Comparison of ENCODE assay signal across 21 cellular contexts in genomic region chr21:16969636-16970035, GRCh38.
"Had no signal": no experiment of that assay in that cellular context is flagged by ENCODE, and none has a peak within 500 bp of the region (broad histone marks: within the 10 kb centered on the region; RNA-seq: fewer than 3 reads in every experiment).

No MANE protein-coding gene starts in this region.

- H3K27me3 Mint-ChIP-seq: dendritic cell treated with granulocyte-macrophage colony-stimulating factor and Interleukin-4, amounts not matched to agents 40 ng/mL and 50 ng/mL, for 4 days; effector memory CD8-positive, alpha-beta T cell had no signal

- DNase-seq: colonic mucosa; cortex of kidney; effector CD8-positive, alpha-beta T cell; effector memory CD8-positive, alpha-beta T cell; endodermal cell; foreskin fibroblast; foreskin melanocyte; gastrocnemius medialis; glutamatergic neuron; head of caudate nucleus; heart right ventricle; hippocampal formation; left cardiac atrium; left lung; left ventricle myocardium superior; lower lobe of right lung; mesenchymal stem cell; mucosa of descending colon had no signal

- H3K27me3 ChIP-seq: colonic mucosa, esophagus muscularis mucosa, gastrocnemius medialis, heart right ventricle, left lung had no signal

- H3K27ac Mint-ChIP-seq: dendritic cell treated with granulocyte-macrophage colony-stimulating factor and Interleukin-4, amounts not matched to agents 40 ng/mL and 50 ng/mL, for 4 days; effector memory CD8-positive, alpha-beta T cell; endodermal cell; mesothelial cell of epicardium had no signal

- H3K4me1 ChIP-seq: colonic mucosa, gastrocnemius medialis, left lung, lower lobe of right lung had no signal

- H3K9me3 ChIP-seq: gastrocnemius medialis had no signal

- H3K9me3 Mint-ChIP-seq: endodermal cell had no signal

- H3K4me3 ChIP-seq: colonic mucosa, esophagus muscularis mucosa, gastrocnemius medialis, heart right ventricle, left lung, lower lobe of right lung, mucosa of descending colon had no signal

- H3K27ac ChIP-seq: colonic mucosa, esophagus muscularis mucosa, gastrocnemius medialis, heart right ventricle, left lung, lower lobe of right lung had no signal

- H3K4me3 Mint-ChIP-seq: dendritic cell treated with granulocyte-macrophage colony-stimulating factor and Interleukin-4, amounts not matched to agents 40 ng/mL and 50 ng/mL, for 4 days; effector memory CD8-positive, alpha-beta T cell; endodermal cell; mesothelial cell of epicardium had no signal

- H3K4me1 Mint-ChIP-seq: endodermal cell, mesothelial cell of epicardium had no signal

- H3K36me3 ChIP-seq: colonic mucosa, esophagus muscularis mucosa, gastrocnemius medialis, heart right ventricle, left lung, lower lobe of right lung had no signal
